ENCODE assay signal across 1 cellular context in the genomic region with DNA sequence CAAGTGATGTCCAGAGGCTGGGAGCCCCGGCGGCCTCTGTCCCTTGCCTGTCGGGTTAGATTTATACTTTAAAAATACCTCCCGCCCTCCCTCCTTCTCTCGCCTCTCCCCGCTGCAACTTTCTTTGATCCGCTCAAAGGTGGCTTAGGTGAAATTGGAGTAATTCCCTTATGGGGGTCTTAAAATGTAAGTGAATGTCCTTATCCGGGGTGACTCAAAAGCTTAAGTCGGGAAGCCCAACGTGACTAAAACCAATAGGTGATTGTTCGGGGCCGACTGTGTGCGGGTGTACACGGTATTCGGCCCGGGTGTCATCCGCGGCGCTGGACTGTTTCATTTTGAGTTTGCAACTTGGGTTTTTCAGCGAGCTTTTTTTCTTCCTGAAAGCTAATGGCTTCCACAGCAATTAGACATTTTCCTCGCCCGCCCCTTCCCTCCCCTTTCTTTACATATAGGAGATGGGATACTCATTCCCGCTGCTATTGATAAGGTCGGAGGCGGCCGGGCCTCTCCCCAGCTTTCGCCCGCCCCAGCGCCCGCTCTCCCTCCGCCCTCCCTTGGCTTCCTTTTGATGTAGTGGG.
TF ChIP-seq lines count a peak whose summit lies in the region.

No MANE protein-coding gene starts in this region.

TF ChIP-seq in HEK293, 187 proteins besides CTCF, POLR2A, EP300 and RAD21 (continued from another document and continues in another):
- no peak for TF ChIP-seq ELK4 (IDR thresholded peaks at IDR 0.05; ENCODE audit: borderline replicate concordance, low read depth, low read length)
- TF ChIP-seq ZBTB20 (tag by site-specific recombination; IDR thresholded peaks at IDR 0.05) = peak; percentile 41
- no peak for TF ChIP-seq ZNF221 (tag by site-specific recombination; IDR thresholded peaks at IDR 0.05; ENCODE audit: borderline replicate concordance)
- no peak for TF ChIP-seq ZNF202 (tag by site-specific recombination; IDR thresholded peaks at IDR 0.05; ENCODE audit: borderline replicate concordance)
- 0 out of 2 replicates have a peak, but pooled peaks have one; percentile 15 for TF ChIP-seq IKZF3 (tag by site-specific recombination; IDR thresholded peaks at IDR 0.05)
- no peak for TF ChIP-seq ZNF248 (tag by site-specific recombination; IDR thresholded peaks at IDR 0.05)
- TF ChIP-seq ZNF513 (tag by site-specific recombination; IDR thresholded peaks at IDR 0.05) = no peak
- TF ChIP-seq ZNF558 (tag by site-specific recombination; IDR thresholded peaks at IDR 0.05) = no peak
- TF ChIP-seq, protein P1, sequence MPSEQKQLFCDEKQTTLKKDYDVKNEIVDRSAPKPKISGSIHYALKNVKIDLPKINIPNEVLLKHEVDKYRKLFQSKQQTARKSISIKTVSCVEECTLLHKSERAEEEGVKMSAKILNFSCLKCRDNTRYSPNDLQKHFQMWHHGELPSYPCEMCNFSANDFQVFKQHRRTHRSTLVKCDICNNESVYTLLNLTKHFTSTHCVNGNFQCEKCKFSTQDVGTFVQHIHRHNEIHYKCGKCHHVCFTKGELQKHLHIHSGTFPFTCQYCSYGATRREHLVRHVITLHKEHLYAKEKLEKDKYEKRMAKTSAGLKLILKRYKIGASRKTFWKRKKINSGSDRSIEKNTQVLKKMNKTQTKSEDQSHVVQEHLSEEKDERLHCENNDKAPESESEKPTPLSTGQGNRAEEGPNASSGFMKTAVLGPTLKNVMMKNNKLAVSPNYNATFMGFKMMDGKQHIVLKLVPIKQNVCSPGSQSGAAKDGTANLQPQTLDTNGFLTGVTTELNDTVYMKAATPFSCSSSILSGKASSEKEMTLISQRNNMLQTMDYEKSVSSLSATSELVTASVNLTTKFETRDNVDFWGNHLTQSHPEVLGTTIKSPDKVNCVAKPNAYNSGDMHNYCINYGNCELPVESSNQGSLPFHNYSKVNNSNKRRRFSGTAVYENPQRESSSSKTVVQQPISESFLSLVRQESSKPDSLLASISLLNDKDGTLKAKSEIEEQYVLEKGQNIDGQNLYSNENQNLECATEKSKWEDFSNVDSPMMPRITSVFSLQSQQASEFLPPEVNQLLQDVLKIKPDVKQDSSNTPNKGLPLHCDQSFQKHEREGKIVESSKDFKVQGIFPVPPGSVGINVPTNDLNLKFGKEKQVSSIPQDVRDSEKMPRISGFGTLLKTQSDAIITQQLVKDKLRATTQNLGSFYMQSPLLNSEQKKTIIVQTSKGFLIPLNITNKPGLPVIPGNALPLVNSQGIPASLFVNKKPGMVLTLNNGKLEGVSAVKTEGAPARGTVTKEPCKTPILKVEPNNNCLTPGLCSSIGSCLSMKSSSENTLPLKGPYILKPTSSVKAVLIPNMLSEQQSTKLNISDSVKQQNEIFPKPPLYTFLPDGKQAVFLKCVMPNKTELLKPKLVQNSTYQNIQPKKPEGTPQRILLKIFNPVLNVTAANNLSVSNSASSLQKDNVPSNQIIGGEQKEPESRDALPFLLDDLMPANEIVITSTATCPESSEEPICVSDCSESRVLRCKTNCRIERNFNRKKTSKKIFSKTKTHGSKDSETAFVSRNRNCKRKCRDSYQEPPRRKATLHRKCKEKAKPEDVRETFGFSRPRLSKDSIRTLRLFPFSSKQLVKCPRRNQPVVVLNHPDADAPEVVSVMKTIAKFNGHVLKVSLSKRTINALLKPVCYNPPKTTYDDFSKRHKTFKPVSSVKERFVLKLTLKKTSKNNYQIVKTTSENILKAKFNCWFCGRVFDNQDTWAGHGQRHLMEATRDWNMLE (tag by site-specific recombination; conservative IDR thresholded peaks at IDR 0.05; ENCODE audit: low read depth) = no peak
- 0 out of 2 replicates have a peak, but pooled peaks have one; percentile 7 for TF ChIP-seq ZBTB10 (tag by site-specific recombination; IDR thresholded peaks at IDR 0.05)
- no peak for TF ChIP-seq ZNF280C (tag by site-specific recombination; IDR thresholded peaks at IDR 0.05)
- TF ChIP-seq, protein P2, sequence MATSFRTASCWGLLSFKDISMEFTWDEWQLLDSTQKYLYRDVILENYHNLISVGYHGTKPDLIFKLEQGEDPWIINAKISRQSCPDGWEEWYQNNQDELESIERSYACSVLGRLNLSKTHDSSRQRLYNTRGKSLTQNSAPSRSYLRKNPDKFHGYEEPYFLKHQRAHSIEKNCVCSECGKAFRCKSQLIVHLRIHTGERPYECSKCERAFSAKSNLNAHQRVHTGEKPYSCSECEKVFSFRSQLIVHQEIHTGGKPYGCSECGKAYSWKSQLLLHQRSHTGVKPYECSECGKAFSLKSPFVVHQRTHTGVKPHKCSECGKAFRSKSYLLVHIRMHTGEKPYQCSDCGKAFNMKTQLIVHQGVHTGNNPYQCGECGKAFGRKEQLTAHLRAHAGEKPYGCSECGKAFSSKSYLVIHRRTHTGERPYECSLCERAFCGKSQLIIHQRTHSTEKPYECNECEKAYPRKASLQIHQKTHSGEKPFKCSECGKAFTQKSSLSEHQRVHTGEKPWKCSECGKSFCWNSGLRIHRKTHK (tag by site-specific recombination; IDR thresholded peaks at IDR 0.05) = no peak
- TF ChIP-seq ZNF510 (tag by site-specific recombination; IDR thresholded peaks at IDR 0.05; ENCODE audit: insufficient replicate concordance) = no peak
- no peak for TF ChIP-seq HOXA7 (CRISPR knock-in tag; IDR thresholded peaks at IDR 0.05; ENCODE audit: borderline replicate concordance)
- TF ChIP-seq, protein P3, sequence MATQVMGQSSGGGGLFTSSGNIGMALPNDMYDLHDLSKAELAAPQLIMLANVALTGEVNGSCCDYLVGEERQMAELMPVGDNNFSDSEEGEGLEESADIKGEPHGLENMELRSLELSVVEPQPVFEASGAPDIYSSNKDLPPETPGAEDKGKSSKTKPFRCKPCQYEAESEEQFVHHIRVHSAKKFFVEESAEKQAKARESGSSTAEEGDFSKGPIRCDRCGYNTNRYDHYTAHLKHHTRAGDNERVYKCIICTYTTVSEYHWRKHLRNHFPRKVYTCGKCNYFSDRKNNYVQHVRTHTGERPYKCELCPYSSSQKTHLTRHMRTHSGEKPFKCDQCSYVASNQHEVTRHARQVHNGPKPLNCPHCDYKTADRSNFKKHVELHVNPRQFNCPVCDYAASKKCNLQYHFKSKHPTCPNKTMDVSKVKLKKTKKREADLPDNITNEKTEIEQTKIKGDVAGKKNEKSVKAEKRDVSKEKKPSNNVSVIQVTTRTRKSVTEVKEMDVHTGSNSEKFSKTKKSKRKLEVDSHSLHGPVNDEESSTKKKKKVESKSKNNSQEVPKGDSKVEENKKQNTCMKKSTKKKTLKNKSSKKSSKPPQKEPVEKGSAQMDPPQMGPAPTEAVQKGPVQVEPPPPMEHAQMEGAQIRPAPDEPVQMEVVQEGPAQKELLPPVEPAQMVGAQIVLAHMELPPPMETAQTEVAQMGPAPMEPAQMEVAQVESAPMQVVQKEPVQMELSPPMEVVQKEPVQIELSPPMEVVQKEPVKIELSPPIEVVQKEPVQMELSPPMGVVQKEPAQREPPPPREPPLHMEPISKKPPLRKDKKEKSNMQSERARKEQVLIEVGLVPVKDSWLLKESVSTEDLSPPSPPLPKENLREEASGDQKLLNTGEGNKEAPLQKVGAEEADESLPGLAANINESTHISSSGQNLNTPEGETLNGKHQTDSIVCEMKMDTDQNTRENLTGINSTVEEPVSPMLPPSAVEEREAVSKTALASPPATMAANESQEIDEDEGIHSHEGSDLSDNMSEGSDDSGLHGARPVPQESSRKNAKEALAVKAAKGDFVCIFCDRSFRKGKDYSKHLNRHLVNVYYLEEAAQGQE (tag by site-specific recombination; IDR thresholded peaks at IDR 0.05) = no peak
- TF ChIP-seq, protein P4, sequence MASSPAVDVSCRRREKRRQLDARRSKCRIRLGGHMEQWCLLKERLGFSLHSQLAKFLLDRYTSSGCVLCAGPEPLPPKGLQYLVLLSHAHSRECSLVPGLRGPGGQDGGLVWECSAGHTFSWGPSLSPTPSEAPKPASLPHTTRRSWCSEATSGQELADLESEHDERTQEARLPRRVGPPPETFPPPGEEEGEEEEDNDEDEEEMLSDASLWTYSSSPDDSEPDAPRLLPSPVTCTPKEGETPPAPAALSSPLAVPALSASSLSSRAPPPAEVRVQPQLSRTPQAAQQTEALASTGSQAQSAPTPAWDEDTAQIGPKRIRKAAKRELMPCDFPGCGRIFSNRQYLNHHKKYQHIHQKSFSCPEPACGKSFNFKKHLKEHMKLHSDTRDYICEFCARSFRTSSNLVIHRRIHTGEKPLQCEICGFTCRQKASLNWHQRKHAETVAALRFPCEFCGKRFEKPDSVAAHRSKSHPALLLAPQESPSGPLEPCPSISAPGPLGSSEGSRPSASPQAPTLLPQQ (tag by site-specific recombination; IDR thresholded peaks at IDR 0.05) = no peak
- peak; percentile 86 for TF ChIP-seq PRDM10 (tag by site-specific recombination; IDR thresholded peaks at IDR 0.05)
- TF ChIP-seq, protein P5, sequence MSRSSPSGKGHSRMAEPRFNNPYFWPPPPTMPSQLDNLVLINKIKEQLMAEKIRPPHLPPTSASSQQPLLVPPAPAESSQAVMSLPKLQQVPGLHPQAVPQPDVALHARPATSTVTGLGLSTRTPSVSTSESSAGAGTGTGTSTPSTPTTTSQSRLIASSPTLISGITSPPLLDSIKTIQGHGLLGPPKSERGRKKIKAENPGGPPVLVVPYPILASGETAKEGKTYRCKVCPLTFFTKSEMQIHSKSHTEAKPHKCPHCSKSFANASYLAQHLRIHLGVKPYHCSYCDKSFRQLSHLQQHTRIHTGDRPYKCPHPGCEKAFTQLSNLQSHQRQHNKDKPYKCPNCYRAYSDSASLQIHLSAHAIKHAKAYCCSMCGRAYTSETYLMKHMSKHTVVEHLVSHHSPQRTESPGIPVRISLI (tag by site-specific recombination; IDR thresholded peaks at IDR 0.05) = peak; percentile 94
- 0 out of 2 replicates have a peak, but pooled peaks have one; percentile 17 for TF ChIP-seq PRDM1 (tag by site-specific recombination; IDR thresholded peaks at IDR 0.05)
